ENCODE assay signal across 18 cellular contexts in genomic region chr6:147468634-147469033, GRCh38. TPM values are rescaled to one million over a fixed set of nuclear protein-coding genes. Genes with fewer than 3 reads are reported as not detected.
DNase-seq lines count a peak whose midpoint lies in the region; ATAC-seq and TF ChIP-seq lines count a peak whose summit lies in the region.
"Had no signal": no experiment of that assay in that cellular context is flagged by ENCODE, and none has a peak within 500 bp of the region (broad histone marks: within the 10 kb centered on the region; RNA-seq: fewer than 3 reads in every experiment).

No MANE protein-coding gene starts in this region.

- H3K9me3 Mint-ChIP-seq in GM23338 = no peaks in the 10 kb centered on the region
- H3K9me3 Mint-ChIP-seq in osteocyte (ENCODE audit: unreplicated experiment) = peaks cover 12% of the 10 kb centered on the region

- H3K4me3 Mint-ChIP-seq in GM23338 (no peak overlapping the region), osteocyte (ENCODE audit: unreplicated experiment) (no peak overlapping the region)
- H3K4me3 Mint-ChIP-seq: CD8-positive, alpha-beta T cell; HFFc6 had no signal

- no peak overlapping the region for H3K27ac Mint-ChIP-seq in GM23338
- H3K27ac Mint-ChIP-seq in osteocyte (ENCODE audit: unreplicated experiment) = peak overlapping the region; percentile 15
- H3K27ac Mint-ChIP-seq: CD8-positive, alpha-beta T cell; HFFc6 had no signal

- in situ Hi-C loops in HAP-1 (cut with MboI; ENCODE audit: low sequenced_read_pairs) = no loop called here

- H3K27ac ChIP-seq in GM23338 (ENCODE audit: low read depth) = no peak overlapping the region
- H3K27ac ChIP-seq: KMS-11, SJSA1 had no signal

- TF ChIP-seq CTCF in GM23338 (conservative IDR thresholded peaks at IDR 0.05; ENCODE audit: low read depth in 2 of 2) (peak; percentile 45 to 48), choroid plexus epithelial cell (conservative IDR thresholded peaks at IDR 0.05; ENCODE audit: low read depth, low read length) (peak; percentile 9), osteocyte (IDR thresholded peaks at IDR 0.05) (no peak)

- DNase-seq in GM23338 (ENCODE audit: low spot score) (peak; percentile 47), HT-29 (ENCODE audit: low spot score) (peak; percentile 19), choroid plexus epithelial cell (ENCODE audit: low read depth) (no peak), osteocyte (ENCODE audit: extremely low spot score, unreplicated experiment) (no peak), HAP-1 (ENCODE audit: low spot score in 2 of 2) (no peak)
- DNase-seq: CD8-positive, alpha-beta T cell; DMS79 treated with DMSO at 0.1 percent for 48 hours; GF-D8; HFFc6; NCI-H1105 treated with DMSO at 0.1 percent for 48 hours; NCI-H1930; NCI-H524 treated with DMSO at 0.1 percent for 48 hours; SW 1271 had no signal

- no peaks in the 10 kb centered on the region for H3K9me2 ChIP-seq in GM23338 (ENCODE audit: insufficient read depth)

- no peaks in the 10 kb centered on the region for H3K36me3 ChIP-seq in GM23338 (ENCODE audit: insufficient read depth)
- no peaks in the 10 kb centered on the region for H3K36me3 ChIP-seq in HAP-1 (replicated peaks)
- H3K36me3 ChIP-seq: SJSA1 had no signal

- no peaks in the 10 kb centered on the region for H3K79me2 ChIP-seq in GM23338 (replicated peaks; ENCODE audit: insufficient read depth)

- no peaks in the 10 kb centered on the region for H3K4me1 ChIP-seq in GM23338 (ENCODE audit: insufficient read depth)
- peaks cover 7% of the 10 kb centered on the region; the same call in 1 of the 2 replicates for H3K4me1 ChIP-seq in HAP-1
- H3K4me1 ChIP-seq: SJSA1 had no signal

- no peaks in the 10 kb centered on the region for H3K27me3 Mint-ChIP-seq in GM23338 (ENCODE audit: insufficient read depth, low read depth, poor library complexity)
- no peaks in the 10 kb centered on the region for H3K27me3 Mint-ChIP-seq in osteocyte (ENCODE audit: unreplicated experiment)

- H3K4me3 ChIP-seq in GM23338 (no peak overlapping the region), choroid plexus epithelial cell (ENCODE audit: low read depth, low read length) (no peak overlapping the region), HAP-1 (no peak overlapping the region)
- H3K4me3 ChIP-seq: SJSA1 had no signal

- no peaks in the 10 kb centered on the region for H4K20me1 ChIP-seq in GM23338 (replicated peaks; ENCODE audit: insufficient read depth)

- H2AFZ ChIP-seq in GM23338 = no peak overlapping the region

- H3K9me3 ChIP-seq in HAP-1 = no peaks in the 10 kb centered on the region
- H3K9me3 ChIP-seq: SJSA1 had no signal

- ATAC-seq in GM23338 (peak; percentile 86), GM21423 (IDR thresholded peaks at IDR 0.05; ENCODE audit: unreplicated experiment) (no peak), HG02973 (IDR thresholded peaks at IDR 0.05; ENCODE audit: unreplicated experiment) (no peak)
- ATAC-seq: CD8-positive, alpha-beta T cell had no signal

- H3K27me3 ChIP-seq in GM23338 (ENCODE audit: insufficient read depth) = no peaks in the 10 kb centered on the region
- no peaks in the 10 kb centered on the region for H3K27me3 ChIP-seq in HAP-1 (ENCODE audit: low read depth)
- H3K27me3 ChIP-seq: SJSA1 had no signal

- H3K4me2 ChIP-seq in GM23338 = no peak overlapping the region
- H3K4me2 ChIP-seq: KMS-11 had no signal

- H3K36me3 Mint-ChIP-seq in GM23338 (ENCODE audit: low read depth) (no peaks in the 10 kb centered on the region), osteocyte (ENCODE audit: unreplicated experiment) (peaks cover 2% of the 10 kb centered on the region)
- H3K36me3 Mint-ChIP-seq: CD8-positive, alpha-beta T cell had no signal

- peaks cover 5% of the 10 kb centered on the region for H3K4me1 Mint-ChIP-seq in GM23338
- peaks cover 6% of the 10 kb centered on the region for H3K4me1 Mint-ChIP-seq in osteocyte (ENCODE audit: unreplicated experiment)

- no peaks in the 10 kb centered on the region for H3F3A ChIP-seq in GM23338 (replicated peaks; ENCODE audit: low read depth)

TF ChIP-seq in GM23338, 12 proteins besides CTCF, POLR2A, EP300 and RAD21 (continues in another document):
- TF ChIP-seq ZNF114 (CRISPR knock-in tag; IDR thresholded peaks at IDR 0.05) (no peak), JUNB (IDR thresholded peaks at IDR 0.05; ENCODE audit: unreplicated experiment) (no peak), POLR2AphosphoS5 (IDR thresholded peaks at IDR 0.05; ENCODE audit: low read depth) (no peak), REST (IDR thresholded peaks at IDR 0.05; ENCODE audit: unreplicated experiment) (no peak), NANOG (IDR thresholded peaks at IDR 0.05; ENCODE audit: borderline replicate concordance) (no peak), EZH2phosphoT487 (IDR thresholded peaks at IDR 0.05; ENCODE audit: unreplicated experiment) (no peak)

RNA-seq across cellular contexts. Expression of gene SAMD5, which starts 39.9 kb away (rescaled TPM):
- total RNA-seq in GM23338 (2014; rRNA removed; shearing (Covaris generic)) = 0.03 and 0.08 TPM in 2 replicates
- polyA plus RNA-seq in GM23338 (2016; fragmentation: Nextera tagmentation; extraction: Ambion mirVana) = 0.09 TPM in 1 of 2 replicates, not detected in the other
- total RNA-seq in HT-29 (2014; rRNA removed; shearing (Covaris generic)) = 0.97 and 1.1 TPM in 2 replicates
- total RNA-seq in osteocyte = 15.8 and 18.6 TPM in 2 replicates
- total RNA-seq: CD8-positive, alpha-beta T cell; HFFc6; OCI-LY7 had no signal

Comparison
In these comparisons a context has a peak if more than half of its experiments do, and no peak if none do; other contexts are left out.
1. DNase-seq: peak in GM23338 (single experiment) and HT-29 (single experiment); none in choroid plexus epithelial cell (single experiment), osteocyte (single experiment) and HAP-1 (0 of 2).